Comparison of ENCODE assay signal across 31 cellular contexts in genomic region chr17:52156576-52156975, GRCh38. TPM values are rescaled to one million over a fixed set of nuclear protein-coding genes. Genes with fewer than 3 reads are reported as not detected.
"Had no signal": no experiment of that assay in that cellular context is flagged by ENCODE, and none has a peak within 500 bp of the region (broad histone marks: within the 10 kb centered on the region; RNA-seq: fewer than 3 reads in every experiment).

No MANE protein-coding gene starts in this region.

- H3K4me1 Mint-ChIP-seq: activated B cell treated with CpG ODN at 0.5 μM for 24 hours; stimulated activated naive B cell treated with anti-CD40 and anti-IgM and Interleukin-4, amounts not matched to agents 10 μg/mL and 1 μg/mL and 100 μg/mL, for 72 hours had no signal

- H3K4me3 Mint-ChIP-seq: activated B cell treated with CpG ODN at 0.5 μM for 24 hours; activated CD4-positive, alpha-beta T cell treated with anti-CD3 and anti-CD28 coated beads for 36 hours; activated naive CD8-positive, alpha-beta T cell; activated T-cell treated with anti-CD3 and anti-CD28 coated beads, Interleukin-2, amount 50 U/mL, for 24 hours; mesothelial cell of epicardium; naive thymus-derived CD8-positive, alpha-beta T cell; stimulated activated naive B cell treated with anti-CD40 and anti-IgM and Interleukin-4, amounts not matched to agents 10 μg/mL and 1 μg/mL and 100 μg/mL, for 72 hours had no signal

- H3K9me3 Mint-ChIP-seq: activated B cell treated with CpG ODN at 0.5 μM for 24 hours; activated T-helper 2 cell treated with anti-CD3 and anti-CD28 coated beads, Interferon-gamma antibody, Interleukin-2, Interleukin-4, amounts not matched to agents 10 μg/mL and 5 μg/mL and 100 μg/mL, durations not matched to agents 14 hours and 24 hours and 36 hours; endodermal cell; mesothelial cell of epicardium had no signal

- H3K4me3 ChIP-seq: adrenal gland, ascending aorta, coronary artery, esophagus squamous epithelium, gastrocnemius medialis, heart left ventricle, left lung, vagina had no signal

- ATAC-seq: activated CD4-positive, alpha-beta T cell treated with anti-CD3 and anti-CD28 coated beads for 36 hours; gastrocnemius medialis; heart left ventricle; left lung; naive thymus-derived CD8-positive, alpha-beta T cell; sciatic nerve; stimulated activated naive B cell treated with anti-CD40 and anti-IgM and Interleukin-4, amounts not matched to agents 10 μg/mL and 1 μg/mL and 100 μg/mL, for 72 hours had no signal

- H3K27ac ChIP-seq: adrenal gland, ascending aorta, coronary artery, esophagus squamous epithelium, gastrocnemius medialis, heart left ventricle, left lung, vagina had no signal

- DNase-seq: activated B cell treated with CpG ODN at 0.5 μM for 24 hours; activated CD4-positive, alpha-beta T cell treated with anti-CD3 and anti-CD28 coated beads for 36 hours; activated CD4-positive, alpha-beta T cell treated with anti-CD3 and anti-CD28 coated beads, Interleukin-2, amount 50 U/mL, for 4 hours; activated CD8-positive, alpha-beta memory T cell treated with anti-CD3 and anti-CD28 coated beads for 24 hours; activated CD8-positive, alpha-beta memory T cell treated with anti-CD3 and anti-CD28 coated beads, Interleukin-2, amount 50 U/mL, for 4 hours; activated naive CD4-positive, alpha-beta T cell; activated T-cell treated with anti-CD3 and anti-CD28 coated beads, Interleukin-2, amount 50 U/mL, for 24 hours; adrenal gland; central memory CD4-positive, alpha-beta T cell; esophagus squamous epithelium; gastrocnemius medialis; heart left ventricle; mammary epithelial cell; naive thymus-derived CD8-positive, alpha-beta T cell; nucleus accumbens; small intestine; stimulated activated CD8-positive, alpha-beta memory T cell treated with anti-CD3 and anti-CD28 coated beads, Interleukin-4, amount 100 ng/mL, for 48 hours; stimulated activated naive B cell treated with anti-CD40 and anti-IgM and Interleukin-4, amounts not matched to agents 10 μg/mL and 1 μg/mL and 100 μg/mL, for 72 hours; trophoblast cell had no signal

- H3K27me3 ChIP-seq: ascending aorta, vagina had no signal

- H3K27ac Mint-ChIP-seq: activated B cell treated with CpG ODN at 0.5 μM for 24 hours; activated CD4-positive, alpha-beta T cell treated with anti-CD3 and anti-CD28 coated beads for 36 hours; activated naive CD8-positive, alpha-beta T cell; activated T-cell treated with anti-CD3 and anti-CD28 coated beads, Interleukin-2, amount 50 U/mL, for 24 hours; activated T-helper 2 cell treated with anti-CD3 and anti-CD28 coated beads, Interferon-gamma antibody, Interleukin-2, Interleukin-4, amounts not matched to agents 10 μg/mL and 5 μg/mL and 100 μg/mL, durations not matched to agents 14 hours and 24 hours and 36 hours; endodermal cell; mesothelial cell of epicardium; naive thymus-derived CD8-positive, alpha-beta T cell; stimulated activated naive B cell treated with anti-CD40 and anti-IgM and Interleukin-4, amounts not matched to agents 10 μg/mL and 1 μg/mL and 100 μg/mL, for 72 hours had no signal

- H3K36me3 Mint-ChIP-seq: activated naive CD8-positive, alpha-beta T cell; mesothelial cell of epicardium had no signal

RNA-seq across cellular contexts. Expression of gene CA10, which starts 1.9 kb away (rescaled TPM):
- total RNA-seq: activated B cell treated with CpG ODN at 0.5 μM for 24 hours; activated CD4-positive, alpha-beta T cell treated with anti-CD3 and anti-CD28 coated beads for 36 hours; ascending aorta; gastrocnemius medialis; heart left ventricle; left lung; naive thymus-derived CD8-positive, alpha-beta T cell; posterior vena cava; renal cortical epithelial cell; sciatic nerve; T-helper 1 cell treated with Interleukin-12 subunit alpha and Interleukin-12 subunit beta and Interleukin-4 antibody, amounts not matched to agents 30 ng/mL and 1 ng/mL, for 36 hours had no signal
